In genomic region chr16:68645494-68646388, GRCh38 we compare ENCODE assay signal across 1 cellular context.
TF ChIP-seq lines count a peak whose summit lies in the region.

No MANE protein-coding gene starts in this region.

TF ChIP-seq in SK-N-SH, 30 proteins besides CTCF, POLR2A, EP300 and RAD21 (continued from another document):
- TF ChIP-seq REST (IDR thresholded peaks at IDR 0.05; ENCODE audit: low read depth, low read length), result no peak
- no peak for TF ChIP-seq TCF12 (IDR thresholded peaks at IDR 0.05)
- no peak for TF ChIP-seq MXI1 (IDR thresholded peaks at IDR 0.05; ENCODE audit: low read depth, low read length)
- TF ChIP-seq, protein P1, sequence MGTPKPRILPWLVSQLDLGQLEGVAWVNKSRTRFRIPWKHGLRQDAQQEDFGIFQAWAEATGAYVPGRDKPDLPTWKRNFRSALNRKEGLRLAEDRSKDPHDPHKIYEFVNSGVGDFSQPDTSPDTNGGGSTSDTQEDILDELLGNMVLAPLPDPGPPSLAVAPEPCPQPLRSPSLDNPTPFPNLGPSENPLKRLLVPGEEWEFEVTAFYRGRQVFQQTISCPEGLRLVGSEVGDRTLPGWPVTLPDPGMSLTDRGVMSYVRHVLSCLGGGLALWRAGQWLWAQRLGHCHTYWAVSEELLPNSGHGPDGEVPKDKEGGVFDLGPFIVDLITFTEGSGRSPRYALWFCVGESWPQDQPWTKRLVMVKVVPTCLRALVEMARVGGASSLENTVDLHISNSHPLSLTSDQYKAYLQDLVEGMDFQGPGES (IDR thresholded peaks at IDR 0.05; ENCODE audit: low read depth, low read length), result no peak
- TF ChIP-seq, protein P2, sequence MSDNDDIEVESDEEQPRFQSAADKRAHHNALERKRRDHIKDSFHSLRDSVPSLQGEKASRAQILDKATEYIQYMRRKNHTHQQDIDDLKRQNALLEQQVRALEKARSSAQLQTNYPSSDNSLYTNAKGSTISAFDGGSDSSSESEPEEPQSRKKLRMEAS (IDR thresholded peaks at IDR 0.05; ENCODE audit: low read depth), result no peak
- no peak for TF ChIP-seq MEF2A (IDR thresholded peaks at IDR 0.05; ENCODE audit: borderline replicate concordance, low read depth)
- TF ChIP-seq, protein P3, sequence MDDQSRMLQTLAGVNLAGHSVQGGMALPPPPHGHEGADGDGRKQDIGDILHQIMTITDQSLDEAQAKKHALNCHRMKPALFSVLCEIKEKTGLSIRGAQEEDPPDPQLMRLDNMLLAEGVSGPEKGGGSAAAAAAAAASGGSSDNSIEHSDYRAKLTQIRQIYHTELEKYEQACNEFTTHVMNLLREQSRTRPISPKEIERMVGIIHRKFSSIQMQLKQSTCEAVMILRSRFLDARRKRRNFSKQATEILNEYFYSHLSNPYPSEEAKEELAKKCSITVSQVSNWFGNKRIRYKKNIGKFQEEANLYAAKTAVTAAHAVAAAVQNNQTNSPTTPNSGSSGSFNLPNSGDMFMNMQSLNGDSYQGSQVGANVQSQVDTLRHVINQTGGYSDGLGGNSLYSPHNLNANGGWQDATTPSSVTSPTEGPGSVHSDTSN (IDR thresholded peaks at IDR 0.05), result no peak
- TF ChIP-seq, protein P4, sequence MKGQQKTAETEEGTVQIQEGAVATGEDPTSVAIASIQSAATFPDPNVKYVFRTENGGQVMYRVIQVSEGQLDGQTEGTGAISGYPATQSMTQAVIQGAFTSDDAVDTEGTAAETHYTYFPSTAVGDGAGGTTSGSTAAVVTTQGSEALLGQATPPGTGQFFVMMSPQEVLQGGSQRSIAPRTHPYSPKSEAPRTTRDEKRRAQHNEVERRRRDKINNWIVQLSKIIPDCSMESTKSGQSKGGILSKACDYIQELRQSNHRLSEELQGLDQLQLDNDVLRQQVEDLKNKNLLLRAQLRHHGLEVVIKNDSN (IDR thresholded peaks at IDR 0.05; ENCODE audit: borderline replicate concordance, low read depth), result no peak
- no peak for TF ChIP-seq EZH2phosphoT487 (IDR thresholded peaks at IDR 0.05; ENCODE audit: borderline replicate concordance, low read depth)
- TF ChIP-seq FOSL2 (IDR thresholded peaks at IDR 0.05; ENCODE audit: borderline replicate concordance, low read depth), result no peak
- TF ChIP-seq ZBTB33 (IDR thresholded peaks at IDR 0.05; ENCODE audit: borderline replicate concordance, low read depth), result no peak
- no peak for TF ChIP-seq TEAD4 (IDR thresholded peaks at IDR 0.05; ENCODE audit: borderline replicate concordance, insufficient read depth)
- TF ChIP-seq RXRA (IDR thresholded peaks at IDR 0.05; ENCODE audit: borderline replicate concordance, low read depth), result no peak
